In the genomic region with DNA sequence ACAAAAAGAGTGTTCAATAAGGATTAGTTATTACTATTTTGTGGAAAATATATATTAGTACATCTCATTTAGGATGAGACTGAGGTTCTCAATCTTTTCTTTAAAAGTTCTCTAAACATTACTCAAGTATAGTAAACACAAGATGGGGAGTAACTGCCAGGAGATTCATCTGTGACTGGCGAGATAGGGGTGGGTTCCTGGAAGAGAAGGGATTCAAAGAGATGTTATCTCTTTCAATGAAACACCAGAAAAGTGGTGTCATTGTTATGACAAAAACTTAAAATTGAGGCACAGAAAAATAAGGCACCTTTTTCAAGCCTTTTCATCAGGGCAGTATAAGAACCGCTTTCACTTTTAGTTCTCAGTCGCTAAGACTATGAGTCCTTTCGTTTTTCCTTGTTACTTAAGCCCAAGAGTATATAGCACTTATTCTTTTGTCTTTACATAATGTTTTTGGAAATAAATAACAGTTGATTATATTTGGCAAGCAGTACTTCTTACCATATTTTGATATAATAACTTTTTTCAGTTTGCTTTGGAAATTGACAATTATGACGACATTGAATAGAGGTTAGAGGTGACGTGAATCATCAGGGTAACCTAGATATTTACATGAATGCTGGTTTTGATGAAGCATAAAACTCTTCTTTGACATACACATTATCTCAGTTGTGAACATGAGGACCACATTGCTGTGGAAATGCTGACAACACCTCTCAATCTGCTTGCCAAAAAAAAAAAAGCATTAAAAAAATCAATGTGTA, we compare ENCODE assay signal across 1 cellular context.
TF ChIP-seq lines count a peak whose summit lies in the region.

No MANE protein-coding gene starts in this region.

TF ChIP-seq in K562, 482 proteins besides CTCF, POLR2A, EP300 and RAD21 (continued from another document and continues in another):
- no peak for TF ChIP-seq ZC3H8 (IDR thresholded peaks at IDR 0.05)
- TF ChIP-seq SMARCA4 (IDR thresholded peaks at IDR 0.05), result peak; percentile 82
- TF ChIP-seq, protein P1, sequence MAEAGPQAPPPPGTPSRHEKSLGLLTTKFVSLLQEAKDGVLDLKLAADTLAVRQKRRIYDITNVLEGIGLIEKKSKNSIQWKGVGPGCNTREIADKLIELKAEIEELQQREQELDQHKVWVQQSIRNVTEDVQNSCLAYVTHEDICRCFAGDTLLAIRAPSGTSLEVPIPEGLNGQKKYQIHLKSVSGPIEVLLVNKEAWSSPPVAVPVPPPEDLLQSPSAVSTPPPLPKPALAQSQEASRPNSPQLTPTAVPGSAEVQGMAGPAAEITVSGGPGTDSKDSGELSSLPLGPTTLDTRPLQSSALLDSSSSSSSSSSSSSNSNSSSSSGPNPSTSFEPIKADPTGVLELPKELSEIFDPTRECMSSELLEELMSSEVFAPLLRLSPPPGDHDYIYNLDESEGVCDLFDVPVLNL (CRISPR knock-in tag; IDR thresholded peaks at IDR 0.05; ENCODE audit: low read depth), result no peak
- no peak for TF ChIP-seq SMAD1 (IDR thresholded peaks at IDR 0.05; ENCODE audit: low read depth, low read length, partially characterized antibody)
- TF ChIP-seq CCNT2 (IDR thresholded peaks at IDR 0.05; ENCODE audit: borderline replicate concordance, extremely low read depth, insufficient read length, low read depth, low read length), result no peak
- TF ChIP-seq, protein P2, sequence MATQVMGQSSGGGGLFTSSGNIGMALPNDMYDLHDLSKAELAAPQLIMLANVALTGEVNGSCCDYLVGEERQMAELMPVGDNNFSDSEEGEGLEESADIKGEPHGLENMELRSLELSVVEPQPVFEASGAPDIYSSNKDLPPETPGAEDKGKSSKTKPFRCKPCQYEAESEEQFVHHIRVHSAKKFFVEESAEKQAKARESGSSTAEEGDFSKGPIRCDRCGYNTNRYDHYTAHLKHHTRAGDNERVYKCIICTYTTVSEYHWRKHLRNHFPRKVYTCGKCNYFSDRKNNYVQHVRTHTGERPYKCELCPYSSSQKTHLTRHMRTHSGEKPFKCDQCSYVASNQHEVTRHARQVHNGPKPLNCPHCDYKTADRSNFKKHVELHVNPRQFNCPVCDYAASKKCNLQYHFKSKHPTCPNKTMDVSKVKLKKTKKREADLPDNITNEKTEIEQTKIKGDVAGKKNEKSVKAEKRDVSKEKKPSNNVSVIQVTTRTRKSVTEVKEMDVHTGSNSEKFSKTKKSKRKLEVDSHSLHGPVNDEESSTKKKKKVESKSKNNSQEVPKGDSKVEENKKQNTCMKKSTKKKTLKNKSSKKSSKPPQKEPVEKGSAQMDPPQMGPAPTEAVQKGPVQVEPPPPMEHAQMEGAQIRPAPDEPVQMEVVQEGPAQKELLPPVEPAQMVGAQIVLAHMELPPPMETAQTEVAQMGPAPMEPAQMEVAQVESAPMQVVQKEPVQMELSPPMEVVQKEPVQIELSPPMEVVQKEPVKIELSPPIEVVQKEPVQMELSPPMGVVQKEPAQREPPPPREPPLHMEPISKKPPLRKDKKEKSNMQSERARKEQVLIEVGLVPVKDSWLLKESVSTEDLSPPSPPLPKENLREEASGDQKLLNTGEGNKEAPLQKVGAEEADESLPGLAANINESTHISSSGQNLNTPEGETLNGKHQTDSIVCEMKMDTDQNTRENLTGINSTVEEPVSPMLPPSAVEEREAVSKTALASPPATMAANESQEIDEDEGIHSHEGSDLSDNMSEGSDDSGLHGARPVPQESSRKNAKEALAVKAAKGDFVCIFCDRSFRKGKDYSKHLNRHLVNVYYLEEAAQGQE (CRISPR knock-in tag; IDR thresholded peaks at IDR 0.05; ENCODE audit: low read depth), result no peak
- no peak for TF ChIP-seq ZNF57 (CRISPR knock-in tag; IDR thresholded peaks at IDR 0.05)
- TF ChIP-seq SMARCE1 (IDR thresholded peaks at IDR 0.05), result peak; percentile 74
- no peak for TF ChIP-seq NR2F6 (CRISPR knock-in tag; IDR thresholded peaks at IDR 0.05)
- TF ChIP-seq RHOXF2B (CRISPR knock-in tag; conservative IDR thresholded peaks at IDR 0.05), result no peak
- no peak for TF ChIP-seq ZNF507 (tag; conservative IDR thresholded peaks at IDR 0.05)
- TF ChIP-seq JUND (IDR thresholded peaks at IDR 0.05; ENCODE audit: borderline replicate concordance, low read depth, low read length), result peak; percentile 68
- no peak for TF ChIP-seq JUND (tag; IDR thresholded peaks at IDR 0.05; ENCODE audit: borderline replicate concordance, low read depth, low read length)
- TF ChIP-seq, protein P3, sequence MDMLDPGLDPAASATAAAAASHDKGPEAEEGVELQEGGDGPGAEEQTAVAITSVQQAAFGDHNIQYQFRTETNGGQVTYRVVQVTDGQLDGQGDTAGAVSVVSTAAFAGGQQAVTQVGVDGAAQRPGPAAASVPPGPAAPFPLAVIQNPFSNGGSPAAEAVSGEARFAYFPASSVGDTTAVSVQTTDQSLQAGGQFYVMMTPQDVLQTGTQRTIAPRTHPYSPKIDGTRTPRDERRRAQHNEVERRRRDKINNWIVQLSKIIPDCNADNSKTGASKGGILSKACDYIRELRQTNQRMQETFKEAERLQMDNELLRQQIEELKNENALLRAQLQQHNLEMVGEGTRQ (CRISPR knock-in tag; IDR thresholded peaks at IDR 0.05), result no peak
- TF ChIP-seq, protein P4, sequence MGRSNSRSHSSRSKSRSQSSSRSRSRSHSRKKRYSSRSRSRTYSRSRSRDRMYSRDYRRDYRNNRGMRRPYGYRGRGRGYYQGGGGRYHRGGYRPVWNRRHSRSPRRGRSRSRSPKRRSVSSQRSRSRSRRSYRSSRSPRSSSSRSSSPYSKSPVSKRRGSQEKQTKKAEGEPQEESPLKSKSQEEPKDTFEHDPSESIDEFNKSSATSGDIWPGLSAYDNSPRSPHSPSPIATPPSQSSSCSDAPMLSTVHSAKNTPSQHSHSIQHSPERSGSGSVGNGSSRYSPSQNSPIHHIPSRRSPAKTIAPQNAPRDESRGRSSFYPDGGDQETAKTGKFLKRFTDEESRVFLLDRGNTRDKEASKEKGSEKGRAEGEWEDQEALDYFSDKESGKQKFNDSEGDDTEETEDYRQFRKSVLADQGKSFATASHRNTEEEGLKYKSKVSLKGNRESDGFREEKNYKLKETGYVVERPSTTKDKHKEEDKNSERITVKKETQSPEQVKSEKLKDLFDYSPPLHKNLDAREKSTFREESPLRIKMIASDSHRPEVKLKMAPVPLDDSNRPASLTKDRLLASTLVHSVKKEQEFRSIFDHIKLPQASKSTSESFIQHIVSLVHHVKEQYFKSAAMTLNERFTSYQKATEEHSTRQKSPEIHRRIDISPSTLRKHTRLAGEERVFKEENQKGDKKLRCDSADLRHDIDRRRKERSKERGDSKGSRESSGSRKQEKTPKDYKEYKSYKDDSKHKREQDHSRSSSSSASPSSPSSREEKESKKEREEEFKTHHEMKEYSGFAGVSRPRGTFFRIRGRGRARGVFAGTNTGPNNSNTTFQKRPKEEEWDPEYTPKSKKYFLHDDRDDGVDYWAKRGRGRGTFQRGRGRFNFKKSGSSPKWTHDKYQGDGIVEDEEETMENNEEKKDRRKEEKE (IDR thresholded peaks at IDR 0.05; ENCODE audit: borderline replicate concordance in 1 of 2, control insufficient read depth in 1 of 2, low read depth in 2 of 2, low read length in 1 of 2), result no peak
- peak; percentile 91 for TF ChIP-seq SOX6 (IDR thresholded peaks at IDR 0.05)
- TF ChIP-seq KLF1 (tag; IDR thresholded peaks at IDR 0.05), result no peak
- no peak for TF ChIP-seq MEF2A (IDR thresholded peaks at IDR 0.05; ENCODE audit: control insufficient read depth, low read depth, low read length)
- TF ChIP-seq HIVEP1 (CRISPR knock-in tag; IDR thresholded peaks at IDR 0.05), result no peak
- TF ChIP-seq, protein P5, sequence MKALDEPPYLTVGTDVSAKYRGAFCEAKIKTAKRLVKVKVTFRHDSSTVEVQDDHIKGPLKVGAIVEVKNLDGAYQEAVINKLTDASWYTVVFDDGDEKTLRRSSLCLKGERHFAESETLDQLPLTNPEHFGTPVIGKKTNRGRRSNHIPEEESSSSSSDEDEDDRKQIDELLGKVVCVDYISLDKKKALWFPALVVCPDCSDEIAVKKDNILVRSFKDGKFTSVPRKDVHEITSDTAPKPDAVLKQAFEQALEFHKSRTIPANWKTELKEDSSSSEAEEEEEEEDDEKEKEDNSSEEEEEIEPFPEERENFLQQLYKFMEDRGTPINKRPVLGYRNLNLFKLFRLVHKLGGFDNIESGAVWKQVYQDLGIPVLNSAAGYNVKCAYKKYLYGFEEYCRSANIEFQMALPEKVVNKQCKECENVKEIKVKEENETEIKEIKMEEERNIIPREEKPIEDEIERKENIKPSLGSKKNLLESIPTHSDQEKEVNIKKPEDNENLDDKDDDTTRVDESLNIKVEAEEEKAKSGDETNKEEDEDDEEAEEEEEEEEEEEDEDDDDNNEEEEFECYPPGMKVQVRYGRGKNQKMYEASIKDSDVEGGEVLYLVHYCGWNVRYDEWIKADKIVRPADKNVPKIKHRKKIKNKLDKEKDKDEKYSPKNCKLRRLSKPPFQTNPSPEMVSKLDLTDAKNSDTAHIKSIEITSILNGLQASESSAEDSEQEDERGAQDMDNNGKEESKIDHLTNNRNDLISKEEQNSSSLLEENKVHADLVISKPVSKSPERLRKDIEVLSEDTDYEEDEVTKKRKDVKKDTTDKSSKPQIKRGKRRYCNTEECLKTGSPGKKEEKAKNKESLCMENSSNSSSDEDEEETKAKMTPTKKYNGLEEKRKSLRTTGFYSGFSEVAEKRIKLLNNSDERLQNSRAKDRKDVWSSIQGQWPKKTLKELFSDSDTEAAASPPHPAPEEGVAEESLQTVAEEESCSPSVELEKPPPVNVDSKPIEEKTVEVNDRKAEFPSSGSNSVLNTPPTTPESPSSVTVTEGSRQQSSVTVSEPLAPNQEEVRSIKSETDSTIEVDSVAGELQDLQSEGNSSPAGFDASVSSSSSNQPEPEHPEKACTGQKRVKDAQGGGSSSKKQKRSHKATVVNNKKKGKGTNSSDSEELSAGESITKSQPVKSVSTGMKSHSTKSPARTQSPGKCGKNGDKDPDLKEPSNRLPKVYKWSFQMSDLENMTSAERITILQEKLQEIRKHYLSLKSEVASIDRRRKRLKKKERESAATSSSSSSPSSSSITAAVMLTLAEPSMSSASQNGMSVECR (CRISPR knock-in tag; IDR thresholded peaks at IDR 0.05), result no peak
- no peak for TF ChIP-seq SNIP1 (IDR thresholded peaks at IDR 0.05; ENCODE audit: low read depth)
- 0 out of 4 replicates have a peak, but pooled peaks of 1 of the 2 experiments have one; percentile 61 for TF ChIP-seq FOXA3 (CRISPR knock-in tag; conservative IDR thresholded peaks at IDR 0.05 in 1 of 2, IDR thresholded peaks at IDR 0.05 in 1 of 2)
- TF ChIP-seq ZNF274 (IDR thresholded peaks at IDR 0.05; ENCODE audit: borderline replicate concordance, low read depth, low read length), result no peak
- no peak for TF ChIP-seq MAFG (tag; conservative IDR thresholded peaks at IDR 0.05)
- TF ChIP-seq, protein P6, sequence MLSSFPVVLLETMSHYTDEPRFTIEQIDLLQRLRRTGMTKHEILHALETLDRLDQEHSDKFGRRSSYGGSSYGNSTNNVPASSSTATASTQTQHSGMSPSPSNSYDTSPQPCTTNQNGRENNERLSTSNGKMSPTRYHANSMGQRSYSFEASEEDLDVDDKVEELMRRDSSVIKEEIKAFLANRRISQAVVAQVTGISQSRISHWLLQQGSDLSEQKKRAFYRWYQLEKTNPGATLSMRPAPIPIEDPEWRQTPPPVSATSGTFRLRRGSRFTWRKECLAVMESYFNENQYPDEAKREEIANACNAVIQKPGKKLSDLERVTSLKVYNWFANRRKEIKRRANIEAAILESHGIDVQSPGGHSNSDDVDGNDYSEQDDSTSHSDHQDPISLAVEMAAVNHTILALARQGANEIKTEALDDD (IDR thresholded peaks at IDR 0.05), result no peak
- TF ChIP-seq LARP7 (IDR thresholded peaks at IDR 0.05), result no peak
- no peak for TF ChIP-seq SAFB (IDR thresholded peaks at IDR 0.05; ENCODE audit: borderline replicate concordance, low read depth, low read length)
- TF ChIP-seq NR4A1 (CRISPR knock-in tag; IDR thresholded peaks at IDR 0.05), result no peak
- TF ChIP-seq NR4A1 (tag; IDR thresholded peaks at IDR 0.05), result no peak
- no peak for TF ChIP-seq TCF7L2 (IDR thresholded peaks at IDR 0.05; ENCODE audit: low read depth, low read length)
- peak; percentile 79 for TF ChIP-seq SMARCC2 (IDR thresholded peaks at IDR 0.05; ENCODE audit: low read depth)
- no peak for TF ChIP-seq DACH1 (IDR thresholded peaks at IDR 0.05; ENCODE audit: partially characterized antibody)
- no peak for TF ChIP-seq HDAC6 (IDR thresholded peaks at IDR 0.05; ENCODE audit: low read depth, low read length)
- no peak for TF ChIP-seq ZNF436 (CRISPR knock-in tag; IDR thresholded peaks at IDR 0.05)
- TF ChIP-seq ZBTB1 (CRISPR knock-in tag; IDR thresholded peaks at IDR 0.05; ENCODE audit: borderline replicate concordance, low read depth), result no peak
- no peak for TF ChIP-seq TCF7 (IDR thresholded peaks at IDR 0.05; ENCODE audit: borderline replicate concordance)
- TF ChIP-seq DMBX1 (CRISPR knock-in tag; IDR thresholded peaks at IDR 0.05; ENCODE audit: borderline replicate concordance), result no peak
- TF ChIP-seq, protein P7, sequence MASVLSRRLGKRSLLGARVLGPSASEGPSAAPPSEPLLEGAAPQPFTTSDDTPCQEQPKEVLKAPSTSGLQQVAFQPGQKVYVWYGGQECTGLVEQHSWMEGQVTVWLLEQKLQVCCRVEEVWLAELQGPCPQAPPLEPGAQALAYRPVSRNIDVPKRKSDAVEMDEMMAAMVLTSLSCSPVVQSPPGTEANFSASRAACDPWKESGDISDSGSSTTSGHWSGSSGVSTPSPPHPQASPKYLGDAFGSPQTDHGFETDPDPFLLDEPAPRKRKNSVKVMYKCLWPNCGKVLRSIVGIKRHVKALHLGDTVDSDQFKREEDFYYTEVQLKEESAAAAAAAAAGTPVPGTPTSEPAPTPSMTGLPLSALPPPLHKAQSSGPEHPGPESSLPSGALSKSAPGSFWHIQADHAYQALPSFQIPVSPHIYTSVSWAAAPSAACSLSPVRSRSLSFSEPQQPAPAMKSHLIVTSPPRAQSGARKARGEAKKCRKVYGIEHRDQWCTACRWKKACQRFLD (CRISPR knock-in tag; IDR thresholded peaks at IDR 0.05), result peak; percentile 47; the same call in 1 of the 2 replicates
- no peak for TF ChIP-seq U2AF2 (optimal IDR thresholded peaks at IDR 0.05; ENCODE audit: low read depth, low read length)
- no peak for TF ChIP-seq NCOA4 (IDR thresholded peaks at IDR 0.05; ENCODE audit: partially characterized antibody)
- TF ChIP-seq, protein P8, sequence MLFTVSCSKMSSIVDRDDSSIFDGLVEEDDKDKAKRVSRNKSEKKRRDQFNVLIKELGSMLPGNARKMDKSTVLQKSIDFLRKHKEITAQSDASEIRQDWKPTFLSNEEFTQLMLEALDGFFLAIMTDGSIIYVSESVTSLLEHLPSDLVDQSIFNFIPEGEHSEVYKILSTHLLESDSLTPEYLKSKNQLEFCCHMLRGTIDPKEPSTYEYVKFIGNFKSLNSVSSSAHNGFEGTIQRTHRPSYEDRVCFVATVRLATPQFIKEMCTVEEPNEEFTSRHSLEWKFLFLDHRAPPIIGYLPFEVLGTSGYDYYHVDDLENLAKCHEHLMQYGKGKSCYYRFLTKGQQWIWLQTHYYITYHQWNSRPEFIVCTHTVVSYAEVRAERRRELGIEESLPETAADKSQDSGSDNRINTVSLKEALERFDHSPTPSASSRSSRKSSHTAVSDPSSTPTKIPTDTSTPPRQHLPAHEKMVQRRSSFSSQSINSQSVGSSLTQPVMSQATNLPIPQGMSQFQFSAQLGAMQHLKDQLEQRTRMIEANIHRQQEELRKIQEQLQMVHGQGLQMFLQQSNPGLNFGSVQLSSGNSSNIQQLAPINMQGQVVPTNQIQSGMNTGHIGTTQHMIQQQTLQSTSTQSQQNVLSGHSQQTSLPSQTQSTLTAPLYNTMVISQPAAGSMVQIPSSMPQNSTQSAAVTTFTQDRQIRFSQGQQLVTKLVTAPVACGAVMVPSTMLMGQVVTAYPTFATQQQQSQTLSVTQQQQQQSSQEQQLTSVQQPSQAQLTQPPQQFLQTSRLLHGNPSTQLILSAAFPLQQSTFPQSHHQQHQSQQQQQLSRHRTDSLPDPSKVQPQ (CRISPR knock-in tag; IDR thresholded peaks at IDR 0.05; ENCODE audit: borderline replicate concordance), result no peak
- no peak for TF ChIP-seq KAT2B (IDR thresholded peaks at IDR 0.05; ENCODE audit: low read depth, low read length)
- TF ChIP-seq TARDBP (IDR thresholded peaks at IDR 0.05), result no peak
- no peak for TF ChIP-seq NR1H2 (CRISPR knock-in tag; IDR thresholded peaks at IDR 0.05)
- TF ChIP-seq HDAC2 (IDR thresholded peaks at IDR 0.05), result peak; percentile 47; the same call in 1 of the 2 replicates
- TF ChIP-seq ZSCAN32 (CRISPR knock-in tag; IDR thresholded peaks at IDR 0.05), result no peak
